Comparison of ENCODE assay signal across 10 cellular contexts in genomic region chr10:13684252-13684791, GRCh38.
DNase-seq lines count a peak whose midpoint lies in the region; ATAC-seq and TF ChIP-seq lines count a peak whose summit lies in the region.
"Had no signal": no experiment of that assay in that cellular context is flagged by ENCODE, and none has a peak within 500 bp of the region (broad histone marks: within the 10 kb centered on the region; RNA-seq: fewer than 3 reads in every experiment).

No MANE protein-coding gene starts in this region.

- H3K4me1 ChIP-seq in gastroesophageal sphincter (peaks cover 11 to 50% (median 18%) of the 10 kb centered on the region in 3 donors), osteoblast (ENCODE audit: insufficient read depth, low read length) (peaks cover 32% of the 10 kb centered on the region)
- H3K4me1 ChIP-seq in CD8-positive, alpha-beta memory T cell (ENCODE audit: insufficient read depth, low read length), result no peaks in the 10 kb centered on the region

- H3K9me3 ChIP-seq in gastroesophageal sphincter (no peaks in the 10 kb centered on the region), osteoblast (ENCODE audit: low read depth, low read length) (no peaks in the 10 kb centered on the region)
- no peaks in the 10 kb centered on the region for H3K9me3 ChIP-seq in CD8-positive, alpha-beta memory T cell (ENCODE audit: low read length)

- H3K4me3 ChIP-seq in gastroesophageal sphincter, result peak overlapping the region in 1 of 2 donors; percentile 26
- peak overlapping the region; percentile 42 for H3K4me3 ChIP-seq in osteoblast (ENCODE audit: insufficient read depth, low read length)
- no peak overlapping the region for H3K4me3 ChIP-seq in CD8-positive, alpha-beta memory T cell (ENCODE audit: low read length)

- H3K27ac Mint-ChIP-seq in CD8-positive, alpha-beta memory T cell, result no peak overlapping the region
- H3K27ac Mint-ChIP-seq: activated naive CD8-positive, alpha-beta T cell treated with anti-CD3 and anti-CD28 coated beads, Interleukin-2, amount 50 U/mL, for 24 hours; T-helper 17 cell had no signal

- H3K4me3 Mint-ChIP-seq in CD8-positive, alpha-beta memory T cell, result no peak overlapping the region
- H3K4me3 Mint-ChIP-seq: activated naive CD8-positive, alpha-beta T cell treated with anti-CD3 and anti-CD28 coated beads, Interleukin-2, amount 50 U/mL, for 24 hours; T-helper 17 cell had no signal

- CTCF ChIA-PET in CD8-positive, alpha-beta memory T cell (lab: Charles Lee), result no interaction called here

- H4K20me1 ChIP-seq in osteoblast (ENCODE audit: insufficient read depth, low read length), result peaks cover 5% of the 10 kb centered on the region

- H3K36me3 Mint-ChIP-seq in CD8-positive, alpha-beta memory T cell, result no peaks in the 10 kb centered on the region

- H3K27me3 ChIP-seq in gastroesophageal sphincter (no peaks in the 10 kb centered on the region), osteoblast (ENCODE audit: insufficient read depth, low read length) (no peaks in the 10 kb centered on the region)
- H3K27me3 ChIP-seq in CD8-positive, alpha-beta memory T cell (ENCODE audit: insufficient read depth, low read length, poor library complexity, severe bottlenecking), result no peaks in the 10 kb centered on the region

- ATAC-seq in gastroesophageal sphincter (peak; percentile 71), HG02981 (IDR thresholded peaks at IDR 0.05; ENCODE audit: unreplicated experiment) (no peak)
- ATAC-seq: activated naive CD8-positive, alpha-beta T cell treated with anti-CD3 and anti-CD28 coated beads, Interleukin-2, amount 50 U/mL, for 24 hours; T-helper 17 cell had no signal

- WGBS in gastroesophageal sphincter (ENCODE audit: low coverage in 1 of 2), 2 donors, result 9 to 18% methylated on average over 6 to 7 of the region's 17 CpGs

- TF ChIP-seq EP300 in gastroesophageal sphincter (IDR thresholded peaks at IDR 0.05), result no peak

- H3K9me3 Mint-ChIP-seq in CD8-positive, alpha-beta memory T cell, result no peaks in the 10 kb centered on the region
- H3K9me3 Mint-ChIP-seq: activated naive CD8-positive, alpha-beta T cell treated with anti-CD3 and anti-CD28 coated beads, Interleukin-2, amount 50 U/mL, for 24 hours had no signal

- TF ChIP-seq CTCF in VCaP (conservative IDR thresholded peaks at IDR 0.05), result no peak
- TF ChIP-seq CTCF in gastroesophageal sphincter (IDR thresholded peaks at IDR 0.05), result no peak
- TF ChIP-seq CTCF in osteoblast (IDR thresholded peaks at IDR 0.05; ENCODE audit: extremely low read depth, low read depth, low read length), result no peak

- TF ChIP-seq POLR2A in gastroesophageal sphincter (IDR thresholded peaks at IDR 0.05), result no peak

- H3K36me3 ChIP-seq in gastroesophageal sphincter (peaks cover 0 to 7% of the 10 kb centered on the region in 2 donors), osteoblast (ENCODE audit: insufficient read depth, low read length) (peaks cover 38% of the 10 kb centered on the region)
- no peaks in the 10 kb centered on the region for H3K36me3 ChIP-seq in CD8-positive, alpha-beta memory T cell (ENCODE audit: insufficient read depth, low read length)

- H3K79me2 ChIP-seq in osteoblast (ENCODE audit: insufficient read depth, low read length), result peaks cover 28% of the 10 kb centered on the region

- H3K4me2 ChIP-seq in osteoblast (ENCODE audit: insufficient read depth, low read length), result peak overlapping the region; percentile 77

- no peaks in the 10 kb centered on the region for H3K4me1 Mint-ChIP-seq in CD8-positive, alpha-beta memory T cell
- H3K4me1 Mint-ChIP-seq: activated naive CD8-positive, alpha-beta T cell treated with anti-CD3 and anti-CD28 coated beads, Interleukin-2, amount 50 U/mL, for 24 hours; T-helper 17 cell had no signal

- H2AFZ ChIP-seq in osteoblast (ENCODE audit: low read length), result peak overlapping the region; percentile 43

- H3K27ac ChIP-seq in VCaP (peak overlapping the region; percentile 98), gastroesophageal sphincter (peak overlapping the region; percentile 71 to 88 (median 77)), osteoblast (ENCODE audit: low read depth, low read length) (peak overlapping the region; percentile 97)
- no peak overlapping the region for H3K27ac ChIP-seq in CD8-positive, alpha-beta memory T cell (ENCODE audit: low read depth, low read length)

- DNase-seq in AG08396 (ENCODE audit: low spot score), result peak; percentile 71
- DNase-seq in osteoblast (ENCODE audit: insufficient read length, low spot score, missing footprints), result peak; percentile 84
- DNase-seq in activated CD4-positive, alpha-beta T cell treated with anti-CD3 and anti-CD28 coated beads for 4 hours, result no peak
- no peak for DNase-seq in CD8-positive, alpha-beta memory T cell
- no peak for DNase-seq in germinal center (ENCODE audit: low spot score)
- DNase-seq: activated naive CD8-positive, alpha-beta T cell treated with anti-CD3 and anti-CD28 coated beads, Interleukin-2, amount 50 U/mL, for 24 hours; T-helper 17 cell had no signal

- POLR2A ChIA-PET in CD8-positive, alpha-beta memory T cell (lab: Charles Lee), result no interaction called here

- H3K27me3 Mint-ChIP-seq in CD8-positive, alpha-beta memory T cell, result peaks cover 8 to 11% of the 10 kb centered on the region in 2 donors
- H3K27me3 Mint-ChIP-seq: activated naive CD8-positive, alpha-beta T cell treated with anti-CD3 and anti-CD28 coated beads, Interleukin-2, amount 50 U/mL, for 24 hours had no signal

Comparison
In these comparisons a context has a peak if more than half of its experiments do, and no peak if none do; other contexts are left out.
1. DNase-seq: peak in AG08396 (single experiment) and osteoblast (single experiment); none in activated CD4-positive, alpha-beta T cell treated with anti-CD3 and anti-CD28 coated beads for 4 hours (0 of 2), CD8-positive, alpha-beta memory T cell (0 of 5) and germinal center (single experiment).